Comparison of ENCODE assay signal across 7 cellular contexts in the genomic region with DNA sequence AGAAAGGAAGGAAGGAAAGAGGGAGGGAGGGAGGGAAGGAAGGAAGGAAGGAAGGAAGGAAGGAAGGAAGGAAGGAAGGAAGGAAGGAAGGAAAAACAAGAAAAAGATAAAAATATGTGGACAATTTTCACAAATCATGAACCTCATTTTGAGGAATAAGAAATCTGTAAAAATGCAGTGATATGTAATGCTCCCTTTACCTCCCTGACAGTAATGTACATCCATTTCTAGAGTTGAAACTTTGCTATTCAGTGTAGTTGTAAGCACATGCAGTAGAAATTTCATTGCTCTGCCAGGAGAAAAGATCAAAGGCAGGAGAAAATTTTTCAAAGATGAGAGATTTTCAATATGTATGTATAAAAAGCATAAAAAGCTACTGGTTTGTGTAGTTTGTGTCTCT.
"Had no signal": no experiment of that assay in that cellular context is flagged by ENCODE, and none has a peak within 500 bp of the region (broad histone marks: within the 10 kb centered on the region; RNA-seq: fewer than 3 reads in every experiment).

No MANE protein-coding gene starts in this region.

- H3K27ac ChIP-seq: HL-60, KMS-11 had no signal

- DNase-seq: IMR-90, KBM-7, KG1 had no signal

- FAIRE-seq: HTR-8/SVneo, K562 had no signal

- H3K4me2 ChIP-seq: KMS-11 had no signal

- H3K4me3 ChIP-seq: K562 had no signal

- H3K9ac ChIP-seq: KMS-11 had no signal

- ATAC-seq: K562 had no signal
